ENCODE assay signal across 8 cellular contexts in the genomic region with DNA sequence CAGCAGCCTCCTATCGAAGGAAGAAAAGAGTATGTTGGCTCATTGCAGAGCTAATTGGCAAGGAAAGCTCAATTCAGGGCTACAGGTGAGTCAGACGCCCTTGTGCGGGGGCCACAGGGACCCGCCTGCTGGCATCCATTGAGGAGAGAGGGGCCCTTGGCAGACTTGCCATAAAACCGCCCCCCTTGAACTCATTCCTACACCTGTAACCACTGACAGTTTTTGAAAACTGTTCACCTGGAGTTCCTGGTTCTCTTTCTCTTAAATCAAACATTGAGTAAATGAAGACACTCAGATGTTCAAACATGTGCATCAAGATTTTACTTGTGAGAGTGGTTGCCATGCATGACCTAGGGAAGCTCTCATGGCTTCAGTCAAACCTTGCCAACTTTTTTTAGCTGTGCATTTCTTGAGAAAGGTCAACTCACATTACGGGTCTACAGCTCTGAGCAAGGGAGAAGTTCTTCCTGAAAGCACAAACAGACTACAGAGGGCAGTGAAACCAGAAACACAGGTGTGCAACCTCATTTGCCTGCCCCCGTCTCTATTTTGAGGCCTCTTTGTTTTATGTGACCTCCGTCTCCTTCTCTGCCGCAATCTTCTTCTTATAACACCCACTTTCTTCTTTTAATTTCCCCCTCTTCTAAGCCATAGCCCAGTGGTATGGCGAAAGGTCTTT.
DNase-seq lines count a peak whose midpoint lies in the region; ATAC-seq and TF ChIP-seq lines count a peak whose summit lies in the region.

No MANE protein-coding gene starts in this region.

- H3K4me1 ChIP-seq in thyroid gland, result peaks cover 0 to 16% of the 10 kb centered on the region in 2 donors

- H3K36me3 ChIP-seq in SU-DHL-6 (ENCODE audit: low read length) (no peaks in the 10 kb centered on the region), thyroid gland (no peaks in the 10 kb centered on the region)

- H3K4me3 ChIP-seq in SU-DHL-6 (ENCODE audit: insufficient read depth, low read length, poor library complexity, severe bottlenecking) (no peak overlapping the region), thyroid gland (replicated peaks in 1 of 3) (no peak overlapping the region)

- TF ChIP-seq POLR2A in thyroid gland (IDR thresholded peaks at IDR 0.05), result no peak

- DNase-seq in activated naive CD4-positive, alpha-beta T cell treated with anti-CD3 and anti-CD28 coated beads, Interleukin-2, amount 50 U/mL, for 72 hours (ENCODE audit: low spot score in 2 of 2), result no peak
- no peak for DNase-seq in activated naive CD4-positive, alpha-beta T cell treated with anti-CD3 and anti-CD28 coated beads, Interleukin-2, amount 50 U/mL, for 16 hours
- DNase-seq in thyroid gland (peak in 1 of 2 donors; percentile 14), dermis blood vessel endothelial cell (no peak), NCI-H748 treated with DMSO at 0.1 percent for 48 hours (lab: John Stamatoyannopoulos, UW) (no peak), iPS-NIHi7 (ENCODE audit: extremely low spot score) (no peak)

- H3K27ac Mint-ChIP-seq in activated naive CD4-positive, alpha-beta T cell treated with anti-CD3 and anti-CD28 coated beads, Interleukin-2, amount 50 U/mL, for 72 hours, result peak overlapping the region; percentile 73 to 80

- H3K9ac ChIP-seq in SU-DHL-6 (ENCODE audit: low read length), result no peak overlapping the region

- peak overlapping the region; percentile 30 for H3K4me2 ChIP-seq in SU-DHL-6 (ENCODE audit: low read depth, low read length, poor library complexity, severe bottlenecking)

- no peaks in the 10 kb centered on the region for H4K20me1 ChIP-seq in SU-DHL-6 (ENCODE audit: low read depth, low read length)

- peaks cover 4 to 5% of the 10 kb centered on the region in 2 donors for H3K36me3 Mint-ChIP-seq in activated naive CD4-positive, alpha-beta T cell treated with anti-CD3 and anti-CD28 coated beads, Interleukin-2, amount 50 U/mL, for 72 hours

- no peaks in the 10 kb centered on the region for H3K9me3 Mint-ChIP-seq in activated naive CD4-positive, alpha-beta T cell treated with anti-CD3 and anti-CD28 coated beads, Interleukin-2, amount 50 U/mL, for 72 hours

- H3K27ac ChIP-seq in SU-DHL-6 (ENCODE audit: low read depth, low read length), result peak overlapping the region; percentile 46; the same call in 1 of the 2 replicates
- H3K27ac ChIP-seq in thyroid gland, result peak overlapping the region in 2 of 3 donors; percentile 28 to 37

- intact Hi-C loops in thyroid gland (cut with DNase I), result no loop called here

- H3F3A ChIP-seq in SU-DHL-6 (ENCODE audit: insufficient read depth), result peaks cover 4% of the 10 kb centered on the region; the same call in 1 of the 2 replicates

- no peak overlapping the region for H2AFZ ChIP-seq in SU-DHL-6 (ENCODE audit: low read depth, low read length, severe bottlenecking)

- peak; percentile 13 to 52 for ATAC-seq in activated naive CD4-positive, alpha-beta T cell treated with anti-CD3 and anti-CD28 coated beads, Interleukin-2, amount 50 U/mL, for 72 hours
- peak; percentile 84 for ATAC-seq in HG02885 (IDR thresholded peaks at IDR 0.05; ENCODE audit: poor library complexity, unreplicated experiment)

- no peak for TF ChIP-seq CTCF in SU-DHL-6 (IDR thresholded peaks at IDR 0.05; ENCODE audit: insufficient read depth, low read length, poor library complexity, severe bottlenecking)
- TF ChIP-seq CTCF in thyroid gland (IDR thresholded peaks at IDR 0.05), result no peak

- H3K9me2 ChIP-seq in SU-DHL-6 (replicated peaks; ENCODE audit: insufficient read depth, low read length), result no peaks in the 10 kb centered on the region

- H3K9me3 ChIP-seq in SU-DHL-6 (ENCODE audit: insufficient read depth, low read length) (no peaks in the 10 kb centered on the region), thyroid gland (no peaks in the 10 kb centered on the region)

- H3K79me2 ChIP-seq in SU-DHL-6 (ENCODE audit: insufficient read depth, low read length), result no peaks in the 10 kb centered on the region

- WGBS in thyroid gland, 2 donors, result 57 to 72% methylated on average over 10 of the region's 10 CpGs

- H3K27me3 ChIP-seq in SU-DHL-6 (ENCODE audit: low read length), result no peaks in the 10 kb centered on the region
- H3K27me3 ChIP-seq in thyroid gland, result no peaks in the 10 kb centered on the region
